ENCODE assay signal across 19 cellular contexts in the genomic region with DNA sequence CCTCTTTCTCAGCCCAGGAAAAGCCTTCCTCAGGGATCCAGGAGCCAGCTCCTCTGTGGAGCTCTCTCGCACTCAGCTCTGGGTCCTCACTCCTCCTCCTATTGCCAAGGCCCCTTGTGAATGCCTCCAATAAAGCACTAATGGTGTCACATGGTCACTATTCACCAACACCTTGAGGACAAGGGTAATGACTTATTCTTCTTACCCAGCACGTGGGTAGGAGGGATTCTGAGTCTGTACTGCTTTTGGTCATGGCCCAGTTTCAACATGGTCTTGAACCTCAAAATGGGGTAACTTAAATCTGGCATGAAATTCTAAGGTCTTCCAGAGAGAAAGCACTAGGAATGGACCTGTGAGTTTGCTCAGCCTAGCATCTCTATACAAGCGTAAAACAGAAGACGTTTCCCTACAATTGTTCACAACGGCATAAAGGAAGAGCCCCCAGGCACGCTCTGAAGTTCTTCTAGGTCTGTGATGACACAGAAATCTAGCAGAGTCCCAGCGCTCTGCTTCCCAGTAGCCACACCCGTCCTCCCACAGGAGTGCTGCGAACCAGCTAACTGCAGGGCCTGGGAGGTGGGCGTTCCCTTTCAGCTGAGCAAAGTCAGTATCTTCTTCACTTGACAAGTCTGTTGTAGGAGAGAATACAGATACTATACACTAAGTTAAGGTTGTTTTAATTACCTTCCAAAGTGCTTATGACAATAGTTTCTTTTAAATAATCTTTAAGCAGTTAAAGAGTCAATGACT. TPM values are rescaled to one million over a fixed set of nuclear protein-coding genes. Genes with fewer than 3 reads are reported as not detected.
DNase-seq lines count a peak whose midpoint lies in the region; ATAC-seq and TF ChIP-seq lines count a peak whose summit lies in the region.
"Had no signal": no experiment of that assay in that cellular context is flagged by ENCODE, and none has a peak within 500 bp of the region (broad histone marks: within the 10 kb centered on the region; RNA-seq: fewer than 3 reads in every experiment).

No MANE protein-coding gene starts in this region.

- H3K4me3 ChIP-seq in right cardiac atrium (ENCODE audit: low read length) (no peak overlapping the region), esophagus squamous epithelium (no peak overlapping the region)
- H3K4me3 ChIP-seq: BLaER1 treated with 17β-estradiol and CSF1 and Interleukin-3, amounts not matched to agents 10 nM and 100 nM; thyroid gland had no signal

- TF ChIP-seq CTCF in WTC11 (IDR thresholded peaks at IDR 0.05) (no peak), esophagus squamous epithelium (IDR thresholded peaks at IDR 0.05) (no peak)

- POLR2A ChIA-PET in WTC11 (lab: Charles Lee) = no interaction called here

- peaks cover 14% of the 10 kb centered on the region for H3K4me1 Mint-ChIP-seq in WTC11
- H3K4me1 Mint-ChIP-seq: stimulated activated memory B cell treated with anti-CD40 and anti-IgM and Interleukin-4, amounts not matched to agents 10 μg/mL and 1 μg/mL and 100 μg/mL, for 72 hours had no signal

- ATAC-seq in WTC11 = peak; percentile 77
- ATAC-seq in right cardiac atrium = peak in 1 of 2 donors; percentile 29
- ATAC-seq in sciatic nerve = peak; percentile 65
- ATAC-seq: stimulated activated memory B cell treated with anti-CD40 and anti-IgM and Interleukin-4, amounts not matched to agents 10 μg/mL and 1 μg/mL and 100 μg/mL, for 72 hours had no signal

- no peaks in the 10 kb centered on the region for H3K27me3 Mint-ChIP-seq in WTC11 (ENCODE audit: low read depth)
- H3K27me3 Mint-ChIP-seq: progenitor cell of endocrine pancreas had no signal

- no peaks in the 10 kb centered on the region for H3K36me3 Mint-ChIP-seq in WTC11
- H3K36me3 Mint-ChIP-seq: stimulated activated memory B cell treated with anti-CD40 and anti-IgM and Interleukin-4, amounts not matched to agents 10 μg/mL and 1 μg/mL and 100 μg/mL, for 72 hours had no signal

- H3K4me1 ChIP-seq in right cardiac atrium (ENCODE audit: control insufficient read depth, insufficient read depth, low read length) (no peaks in the 10 kb centered on the region), esophagus squamous epithelium (no peaks in the 10 kb centered on the region)

- H3K9me3 Mint-ChIP-seq in WTC11 = no peaks in the 10 kb centered on the region
- H3K9me3 Mint-ChIP-seq: activated CD4-positive, alpha-beta T cell treated with anti-CD3 and anti-CD28 coated beads, Interleukin-2, amount 10 ng/mL, durations not matched to agents 24 days and 14 days; stimulated activated memory B cell treated with anti-CD40 and anti-IgM and Interleukin-4, amounts not matched to agents 10 μg/mL and 1 μg/mL and 100 μg/mL, for 72 hours had no signal

- intact Hi-C loops in right cardiac atrium (cut with DNase I) (no loop called here), sciatic nerve (cut with DNase I) (no loop called here), esophagus squamous epithelium (cut with DNase I) (no loop called here)

- CTCF ChIA-PET in WTC11 (lab: Charles Lee) = no interaction called here

- H3K27me3 ChIP-seq in right cardiac atrium (ENCODE audit: control insufficient read depth, insufficient read depth) = no peaks in the 10 kb centered on the region
- no peaks in the 10 kb centered on the region for H3K27me3 ChIP-seq in esophagus squamous epithelium
- H3K27me3 ChIP-seq: BLaER1 treated with 17β-estradiol and CSF1 and Interleukin-3, amounts not matched to agents 10 nM and 100 nM; thyroid gland had no signal

- DNase-seq in NCI-H2171 treated with DMSO at 0.1 percent for 48 hours (lab: John Stamatoyannopoulos, UW) (peak; percentile 27), NCI-H2171 (lab: John Stamatoyannopoulos, UW) (no peak), WTC11 (ENCODE audit: low spot score) (peak; percentile 17), right cardiac atrium (peak in 2 of 3 donors; percentile 18 to 59), sciatic nerve (ENCODE audit: low spot score) (no peak), DMS79 treated with DMSO at 0.1 percent for 48 hours (lab: John Stamatoyannopoulos, UW) (no peak), esophagus squamous epithelium (lab: John Stamatoyannopoulos, UW) (no peak), T-helper 9 cell (no peak)
- DNase-seq: 8988T; activated CD4-positive, alpha-beta T cell treated with anti-CD3 and anti-CD28 coated beads, Interleukin-2, amount 10 ng/mL, durations not matched to agents 24 days and 14 days; activated CD8-positive, alpha-beta memory T cell treated with anti-CD3 and anti-CD28 coated beads, Interleukin-2, amount 50 U/mL, for 48 hours; activated naive CD4-positive, alpha-beta T cell treated with anti-CD3 and anti-CD28 coated beads, Interleukin-2, amount 50 U/mL, for 16 hours; NK-92 treated with Interleukin-12 subunit alpha and Interleukin-12 subunit beta, amount 100 ng/mL, for 24 hours; RPMI8226; stimulated activated CD4-positive, alpha-beta T cell treated with anti-CD3 and anti-CD28 coated beads, Interleukin-12 subunit alpha, Interleukin-12 subunit beta, amount 100 ng/mL, for 4 hours; thyroid gland had no signal

- no peak for TF ChIP-seq POLR2A in esophagus squamous epithelium (IDR thresholded peaks at IDR 0.05)

- no peak overlapping the region for H3K27ac ChIP-seq in right cardiac atrium (ENCODE audit: low read length)
- H3K27ac ChIP-seq in esophagus squamous epithelium = no peak overlapping the region
- H3K27ac ChIP-seq: BLaER1 treated with 17β-estradiol and CSF1 and Interleukin-3, amounts not matched to agents 10 nM and 100 nM; thyroid gland had no signal

- H3K4me3 Mint-ChIP-seq in WTC11 = no peak overlapping the region
- H3K4me3 Mint-ChIP-seq: activated CD4-positive, alpha-beta T cell treated with anti-CD3 and anti-CD28 coated beads, Interleukin-2, amount 10 ng/mL, durations not matched to agents 24 days and 14 days; stimulated activated memory B cell treated with anti-CD40 and anti-IgM and Interleukin-4, amounts not matched to agents 10 μg/mL and 1 μg/mL and 100 μg/mL, for 72 hours had no signal

- H3K27ac Mint-ChIP-seq in WTC11 = no peak overlapping the region
- H3K27ac Mint-ChIP-seq: activated CD4-positive, alpha-beta T cell treated with anti-CD3 and anti-CD28 coated beads, Interleukin-2, amount 10 ng/mL, durations not matched to agents 24 days and 14 days; progenitor cell of endocrine pancreas; stimulated activated memory B cell treated with anti-CD40 and anti-IgM and Interleukin-4, amounts not matched to agents 10 μg/mL and 1 μg/mL and 100 μg/mL, for 72 hours had no signal

- 59% methylated on average over 10 of the region's 10 CpGs for WGBS in right cardiac atrium
- 49 to 62% methylated on average over 10 of the region's 10 CpGs for WGBS in esophagus squamous epithelium, 2 donors

- H3K36me3 ChIP-seq in esophagus squamous epithelium = no peaks in the 10 kb centered on the region
- H3K36me3 ChIP-seq: BLaER1 treated with 17β-estradiol and CSF1 and Interleukin-3, amounts not matched to agents 10 nM and 100 nM; thyroid gland had no signal

- no peaks in the 10 kb centered on the region for H3K9me3 ChIP-seq in right cardiac atrium (ENCODE audit: control insufficient read depth, low read length)
- no peaks in the 10 kb centered on the region for H3K9me3 ChIP-seq in esophagus squamous epithelium
- H3K9me3 ChIP-seq: BLaER1 treated with 17β-estradiol and CSF1 and Interleukin-3, amounts not matched to agents 10 nM and 100 nM; thyroid gland had no signal

TF ChIP-seq in WTC11, 78 proteins besides CTCF, POLR2A, EP300 and RAD21:
- TF ChIP-seq FOXP1 (CRISPR knock-in tag; IDR thresholded peaks at IDR 0.05; ENCODE audit: borderline replicate concordance) (no peak), ZNF396 (CRISPR knock-in tag; IDR thresholded peaks at IDR 0.05; ENCODE audit: borderline replicate concordance) (no peak)

RNA-seq across cellular contexts. Expression of a gene that starts 14.6 kb away (rescaled TPM):
- 23.9 to 25.1 TPM (median 24.4 TPM) in 3 replicates for total RNA-seq in WTC11 (2021)
- total RNA-seq in right cardiac atrium = 10 to 100 TPM; 34.5 to 39.6 (median 37.6) TPM
- 17.3 TPM for polyA plus RNA-seq in right cardiac atrium
- total RNA-seq in sciatic nerve = 91.6 TPM
- total RNA-seq in esophagus squamous epithelium = 10 to 100 TPM; 27.4 to 58.7 (median 35.7) TPM

Comparison
In these comparisons a context has a peak if more than half of its experiments do, and no peak if none do; other contexts are left out.
1. DNase-seq: peak in NCI-H2171 treated with DMSO at 0.1 percent for 48 hours (single experiment), WTC11 (single experiment) and right cardiac atrium (2 of 3); none in NCI-H2171 (single experiment), sciatic nerve (single experiment), DMS79 treated with DMSO at 0.1 percent for 48 hours (single experiment), esophagus squamous epithelium (single experiment) and T-helper 9 cell (single experiment).